18 cellular contexts compared by ENCODE assay signal in genomic region chr2:149692837-149693518, GRCh38.
DNase-seq lines count a peak whose midpoint lies in the region; TF ChIP-seq lines count a peak whose summit lies in the region.
"Had no signal": no experiment of that assay in that cellular context is flagged by ENCODE, and none has a peak within 500 bp of the region (broad histone marks: within the 10 kb centered on the region; RNA-seq: fewer than 3 reads in every experiment).

No MANE protein-coding gene starts in this region.

- no peak overlapping the region for H2AFZ ChIP-seq in OCI-LY7 (ENCODE audit: low read length)

- TF ChIP-seq EP300 in suprapubic skin (IDR thresholded peaks at IDR 0.05) = no peak

- no peaks in the 10 kb centered on the region for H3K27me3 Mint-ChIP-seq in HFFc6 (ENCODE audit: insufficient read depth)

- peak overlapping the region; percentile 29; the same call in 1 of the 2 replicates for H3K27ac Mint-ChIP-seq in HFFc6

- no peaks in the 10 kb centered on the region for H3K36me3 ChIP-seq in mesodermal cell (ENCODE audit: control insufficient read depth, insufficient read depth, low read length)
- H3K36me3 ChIP-seq in OCI-LY7 (ENCODE audit: insufficient read depth, low read length) = no peaks in the 10 kb centered on the region
- H3K36me3 ChIP-seq in suprapubic skin = no peaks in the 10 kb centered on the region
- H3K36me3 ChIP-seq: BE2C, ovary had no signal

- no peaks in the 10 kb centered on the region for H3K79me2 ChIP-seq in OCI-LY7 (ENCODE audit: insufficient read depth, low read depth, low read length)

- WGBS in mesodermal cell (ENCODE audit: insufficient coverage in 2 of 2), 2 experiments = 80% methylated on average over 1 of the region's 3 CpGs; no CpG with 5 or more reads in 1 of the 2 experiments
- 91% methylated on average over 3 of the region's 3 CpGs for WGBS in suprapubic skin

- CTCF ChIA-PET in OCI-LY7 (lab: Charles Lee; ENCODE audit: unreplicated experiment) = no interaction called here

- POLR2A ChIA-PET in OCI-LY7 (lab: Charles Lee) = no interaction called here

- peak overlapping the region; percentile 87 for H3K27ac ChIP-seq in mesodermal cell (ENCODE audit: low read depth, low read length, severe bottlenecking)
- H3K27ac ChIP-seq in OCI-LY7 (ENCODE audit: low read depth, low read length, poor library complexity, severe bottlenecking) = no peak overlapping the region
- no peak overlapping the region for H3K27ac ChIP-seq in suprapubic skin
- H3K27ac ChIP-seq: foreskin keratinocyte, ovary had no signal

- no peak overlapping the region for H3K4me2 ChIP-seq in OCI-LY7 (ENCODE audit: low read length)

- H3K9me2 ChIP-seq in OCI-LY7 (ENCODE audit: insufficient read depth, low read length) = no peaks in the 10 kb centered on the region

- intact Hi-C loops in OCI-LY7 (cut with micrococcal nuclease; ENCODE audit: unreplicated experiment) = no loop called here

- no peak overlapping the region for H3K4me3 ChIP-seq in choroid plexus epithelial cell (ENCODE audit: low read depth, low read length)
- H3K4me3 ChIP-seq in mesodermal cell (ENCODE audit: extremely low read depth, insufficient read depth, low read length, poor library complexity, severe bottlenecking) = no peak overlapping the region
- H3K4me3 ChIP-seq in OCI-LY7 (ENCODE audit: low read depth, low read length, poor library complexity, severe bottlenecking) = no peak overlapping the region
- no peak overlapping the region for H3K4me3 ChIP-seq in suprapubic skin
- H3K4me3 ChIP-seq: ovary had no signal

- H3K27me3 ChIP-seq in suprapubic skin = no peaks in the 10 kb centered on the region
- H3K27me3 ChIP-seq: BE2C, foreskin keratinocyte, ovary had no signal

- no peaks in the 10 kb centered on the region for H4K20me1 ChIP-seq in OCI-LY7 (ENCODE audit: insufficient read depth, low read length)

- peak; percentile 17 for DNase-seq in HFFc6
- peak; percentile 25 for DNase-seq in choroid plexus epithelial cell (ENCODE audit: low read depth)
- no peak for DNase-seq in OCI-LY7 (ENCODE audit: low spot score)
- DNase-seq in SHP77 (lab: John Stamatoyannopoulos, UW) = no peak
- DNase-seq in suprapubic skin (ENCODE audit: low spot score in 2 of 2) = no peak
- DNase-seq in NCI-H2196 treated with DMSO at 0.1 percent for 48 hours (lab: John Stamatoyannopoulos, UW; ENCODE audit: unreplicated experiment) = no peak
- DNase-seq: activated CD4-positive, alpha-beta T cell treated with anti-CD3 and anti-CD28 coated beads for 1 hour; amniotic stem cell; BE2C; foreskin keratinocyte; Kasumi-1; NCI-H1105; NCI-H2107; NCI-H526; ovary; stimulated activated CD4-positive, alpha-beta T cell treated with anti-CD3 and anti-CD28 coated beads, Interleukin-4, amount 100 ng/mL, for 24 hours; T-helper 9 cell had no signal

- H3K4me3 Mint-ChIP-seq in HFFc6 = no peak overlapping the region

- no peak for TF ChIP-seq POLR2A in suprapubic skin (IDR thresholded peaks at IDR 0.05)

- H3K9me3 ChIP-seq in mesodermal cell (ENCODE audit: control insufficient read depth, low read length) = no peaks in the 10 kb centered on the region
- H3K9me3 ChIP-seq in OCI-LY7 (ENCODE audit: low read length) = no peaks in the 10 kb centered on the region
- H3K9me3 ChIP-seq in suprapubic skin = no peaks in the 10 kb centered on the region
- H3K9me3 ChIP-seq: BE2C, ovary had no signal

- H3K36me3 Mint-ChIP-seq in HFFc6 (ENCODE audit: low read depth) = no peaks in the 10 kb centered on the region

- H3K4me1 ChIP-seq in mesodermal cell (ENCODE audit: control insufficient read depth, insufficient read depth, low read length, poor library complexity, severe bottlenecking) (peaks cover 14% of the 10 kb centered on the region), OCI-LY7 (ENCODE audit: insufficient read depth, low read length, poor library complexity, severe bottlenecking) (no peaks in the 10 kb centered on the region), suprapubic skin (no peaks in the 10 kb centered on the region)
- H3K4me1 ChIP-seq: BE2C, foreskin keratinocyte had no signal

- BruUV-seq in OCI-LY7 (replicated peaks; lab: Mats Ljungman, UMichigan) = no TSS peak

- peaks cover 15% of the 10 kb centered on the region for H3K4me1 Mint-ChIP-seq in HFFc6 (ENCODE audit: low read depth)

- no peaks in the 10 kb centered on the region for H3K9me3 Mint-ChIP-seq in HFFc6

- TF ChIP-seq CTCF in HFFc6 (IDR thresholded peaks at IDR 0.05) (no peak), choroid plexus epithelial cell (conservative IDR thresholded peaks at IDR 0.05; ENCODE audit: low read depth, low read length) (no peak), OCI-LY7 (conservative IDR thresholded peaks at IDR 0.05; ENCODE audit: low read length) (no peak), suprapubic skin (IDR thresholded peaks at IDR 0.05) (no peak)

Comparison
In these comparisons a context has a peak if more than half of its experiments do, and no peak if none do; other contexts are left out.
1. DNase-seq: peak in HFFc6 (single experiment) and choroid plexus epithelial cell (single experiment); none in OCI-LY7 (single experiment), SHP77 (0 of 2), suprapubic skin (0 of 2) and NCI-H2196 treated with DMSO at 0.1 percent for 48 hours (single experiment).